In genomic region chr11:124421043-124421442, GRCh38 we compare ENCODE assay signal across 2 cellular contexts.
TF ChIP-seq lines count a peak whose summit lies in the region.

No MANE protein-coding gene starts in this region.

TF ChIP-seq in SK-N-SH, 30 proteins besides CTCF, POLR2A, EP300 and RAD21:
- TF ChIP-seq, protein P1, sequence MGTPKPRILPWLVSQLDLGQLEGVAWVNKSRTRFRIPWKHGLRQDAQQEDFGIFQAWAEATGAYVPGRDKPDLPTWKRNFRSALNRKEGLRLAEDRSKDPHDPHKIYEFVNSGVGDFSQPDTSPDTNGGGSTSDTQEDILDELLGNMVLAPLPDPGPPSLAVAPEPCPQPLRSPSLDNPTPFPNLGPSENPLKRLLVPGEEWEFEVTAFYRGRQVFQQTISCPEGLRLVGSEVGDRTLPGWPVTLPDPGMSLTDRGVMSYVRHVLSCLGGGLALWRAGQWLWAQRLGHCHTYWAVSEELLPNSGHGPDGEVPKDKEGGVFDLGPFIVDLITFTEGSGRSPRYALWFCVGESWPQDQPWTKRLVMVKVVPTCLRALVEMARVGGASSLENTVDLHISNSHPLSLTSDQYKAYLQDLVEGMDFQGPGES (IDR thresholded peaks at IDR 0.05; ENCODE audit: low read depth, low read length) = no peak
- TF ChIP-seq TCF12 (IDR thresholded peaks at IDR 0.05) = peak; percentile 17; the same call in 1 of the 2 replicates

TF ChIP-seq in K562, 482 proteins besides CTCF, POLR2A, EP300 and RAD21:
- TF ChIP-seq NFATC3 (IDR thresholded peaks at IDR 0.05) (no peak), ZNF316 (IDR thresholded peaks at IDR 0.05) (peak; percentile 75), NFE2 (IDR thresholded peaks at IDR 0.05; ENCODE audit: low read depth) (peak; percentile 64), MTF1 (CRISPR knock-in tag; IDR thresholded peaks at IDR 0.05; ENCODE audit: borderline replicate concordance) (no peak), GMEB1 (CRISPR knock-in tag; IDR thresholded peaks at IDR 0.05) (no peak), MAFF (IDR thresholded peaks at IDR 0.05; ENCODE audit: low read length) (peak; percentile 2; the same call in 1 of the 2 replicates), MYNN (IDR thresholded peaks at IDR 0.05) (no peak), MYNN (CRISPR knock-in tag; IDR thresholded peaks at IDR 0.05) (no peak), C11orf30 (IDR thresholded peaks at IDR 0.05; ENCODE audit: low read depth) (peak; percentile 69), MAFG (tag; conservative IDR thresholded peaks at IDR 0.05) (peak; percentile 59), NCOR1 (IDR thresholded peaks at IDR 0.05) (no peak), MAFK (IDR thresholded peaks at IDR 0.05; ENCODE audit: low read length) (peak; percentile 50; the same call in 1 of the 2 replicates), MECOM (CRISPR knock-in tag; IDR thresholded peaks at IDR 0.05) (no peak), HDGF (IDR thresholded peaks at IDR 0.05) (no peak), BRF1 (IDR thresholded peaks at IDR 0.05; ENCODE audit: borderline replicate concordance, extremely low read depth, insufficient read length) (no peak), HEY1 (CRISPR knock-in tag; IDR thresholded peaks at IDR 0.05; ENCODE audit: borderline replicate concordance) (no peak), POLR2H (tag; IDR thresholded peaks at IDR 0.05; ENCODE audit: low read depth) (no peak), PHB (CRISPR knock-in tag; IDR thresholded peaks at IDR 0.05) (no peak)
- TF ChIP-seq, protein P2, sequence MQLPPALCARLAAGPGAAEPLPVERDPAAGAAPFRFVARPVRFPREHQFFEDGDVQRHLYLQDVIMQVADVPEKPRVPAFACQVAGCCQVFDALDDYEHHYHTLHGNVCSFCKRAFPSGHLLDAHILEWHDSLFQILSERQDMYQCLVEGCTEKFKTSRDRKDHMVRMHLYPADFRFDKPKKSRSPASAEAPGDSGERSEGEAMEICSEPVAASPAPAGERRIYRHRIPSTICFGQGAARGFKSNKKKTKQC (CRISPR knock-in tag; IDR thresholded peaks at IDR 0.05) = no peak
